1 cellular context compared by ENCODE assay signal in genomic region chr9:32525506-32525905, GRCh38.
TF ChIP-seq lines count a peak whose summit lies in the region.

No MANE protein-coding gene starts in this region.

TF ChIP-seq in SK-N-SH treated with all-trans-retinoic acid at 6 μM for 48 hours, 23 proteins besides CTCF, POLR2A, EP300 and RAD21 (continued from another document):
- no peak for TF ChIP-seq CREB5 (CRISPR knock-in tag; IDR thresholded peaks at IDR 0.05; ENCODE audit: low read depth)
